In genomic region chr2:157788201-157788600, GRCh38 we compare ENCODE assay signal across 16 cellular contexts.
"Had no signal": no experiment of that assay in that cellular context is flagged by ENCODE, and none has a peak within 500 bp of the region (broad histone marks: within the 10 kb centered on the region; RNA-seq: fewer than 3 reads in every experiment).

No MANE protein-coding gene starts in this region.

- H3K4me3 Mint-ChIP-seq: activated CD8-positive, alpha-beta T cell treated with anti-CD3 and anti-CD28 coated beads for 36 hours; activated T-cell treated with anti-CD3 and anti-CD28 coated beads, Interleukin-2, amount 50 U/mL, for 72 hours; naive thymus-derived CD8-positive, alpha-beta T cell; T-helper 1 cell treated with Interleukin-12 subunit alpha and Interleukin-12 subunit beta and Interleukin-4 antibody, amounts not matched to agents 30 μg/mL and 1 μg/mL, for 36 hours had no signal

- H3K27me3 Mint-ChIP-seq: activated CD8-positive, alpha-beta T cell treated with anti-CD3 and anti-CD28 coated beads for 36 hours; naive thymus-derived CD8-positive, alpha-beta T cell had no signal

- H3K4me3 ChIP-seq: lung, pancreas, suprapubic skin had no signal

- H3K27ac Mint-ChIP-seq: activated CD8-positive, alpha-beta T cell treated with anti-CD3 and anti-CD28 coated beads for 36 hours; T-helper 1 cell treated with Interleukin-12 subunit alpha and Interleukin-12 subunit beta and Interleukin-4 antibody, amounts not matched to agents 30 μg/mL and 1 μg/mL, for 36 hours had no signal

- H3K9me3 Mint-ChIP-seq: activated CD8-positive, alpha-beta T cell treated with anti-CD3 and anti-CD28 coated beads for 36 hours; activated T-cell treated with anti-CD3 and anti-CD28 coated beads, Interleukin-2, amount 50 U/mL, for 72 hours; naive thymus-derived CD8-positive, alpha-beta T cell; T-helper 1 cell treated with Interleukin-12 subunit alpha and Interleukin-12 subunit beta and Interleukin-4 antibody, amounts not matched to agents 30 μg/mL and 1 μg/mL, for 36 hours had no signal

- H3K9me3 ChIP-seq: pancreas, suprapubic skin had no signal

- H3K36me3 ChIP-seq: pancreas, WERI-Rb-1 had no signal

- DNase-seq: activated CD4-positive, alpha-beta T cell treated with anti-CD3 and anti-CD28 coated beads for 4 hours; activated CD8-positive, alpha-beta T cell treated with anti-CD3 and anti-CD28 coated beads for 36 hours; activated T-cell treated with anti-CD3 and anti-CD28 coated beads, Interleukin-2, amount 50 U/mL, for 72 hours; left cardiac atrium; naive thymus-derived CD8-positive, alpha-beta T cell; pancreas; SIG-M5; stimulated activated CD4-positive, alpha-beta T cell treated with anti-CD3 and anti-CD28 coated beads, Interleukin-15, amount 100 ng/mL, for 24 hours; stimulated activated CD4-positive, alpha-beta T cell treated with anti-CD3 and anti-CD28 coated beads, Interleukin-4, amount 100 ng/mL, for 24 hours; stimulated activated naive CD8-positive, alpha-beta T cell treated with anti-CD3 and anti-CD28 coated beads, Interleukin-15, Interleukin-2, amounts not matched to agents 100 U/mL and 50 U/mL, for 24 hours; WERI-Rb-1 had no signal

- FAIRE-seq: colon, frontal cortex, pancreas had no signal

- ATAC-seq: activated CD8-positive, alpha-beta T cell treated with anti-CD3 and anti-CD28 coated beads for 36 hours; activated T-cell treated with anti-CD3 and anti-CD28 coated beads, Interleukin-2, amount 50 U/mL, for 72 hours; left cardiac atrium; naive thymus-derived CD8-positive, alpha-beta T cell; pancreas; stimulated activated naive CD8-positive, alpha-beta T cell treated with anti-CD3 and anti-CD28 coated beads, Interleukin-15, Interleukin-2, amounts not matched to agents 100 U/mL and 50 U/mL, for 24 hours had no signal

- H3K27me3 ChIP-seq: pancreas, suprapubic skin had no signal
